Comparison of ENCODE assay signal across 32 cellular contexts in genomic region chrX:152403515-152403914, GRCh38. TPM values are rescaled to one million over a fixed set of nuclear protein-coding genes. Genes with fewer than 3 reads are reported as not detected.
"Had no signal": no experiment of that assay in that cellular context is flagged by ENCODE, and none has a peak within 500 bp of the region (broad histone marks: within the 10 kb centered on the region; RNA-seq: fewer than 3 reads in every experiment).

No MANE protein-coding gene starts in this region.

- H3K27me3 ChIP-seq: colonic mucosa, esophagus squamous epithelium, gastrocnemius medialis, left lung had no signal

- H3K4me3 ChIP-seq: colonic mucosa, esophagus squamous epithelium, gastrocnemius medialis, heart right ventricle, left lung, lower lobe of right lung, mucosa of descending colon had no signal

- FAIRE-seq: endometrium, islet of Langerhans, keratinocyte had no signal

- H3K4me1 ChIP-seq: colonic mucosa, esophagus squamous epithelium, gastrocnemius medialis, heart right ventricle, left lung, lower lobe of right lung had no signal

- DNase-seq: colonic mucosa; cortex of kidney; effector CD8-positive, alpha-beta T cell; effector memory CD8-positive, alpha-beta T cell; endodermal cell; erythroblast; esophagus squamous epithelium; foreskin fibroblast; foreskin melanocyte; gastrocnemius medialis; glutamatergic neuron; head of caudate nucleus; heart right ventricle; hippocampal formation; left cardiac atrium; left lung; left ventricle myocardium superior; lower lobe of right lung; mesenchymal stem cell; mucosa of descending colon; naive B cell had no signal

- H3K27ac ChIP-seq: colonic mucosa, epithelial cell of prostate, esophagus squamous epithelium, gastrocnemius medialis, heart right ventricle, left lung, lower lobe of right lung had no signal

- H3K36me3 ChIP-seq: colonic mucosa, esophagus squamous epithelium, gastrocnemius medialis, heart right ventricle, left lung, lower lobe of right lung had no signal

- ATAC-seq: effector memory CD8-positive, alpha-beta T cell; esophagus mucosa; gastrocnemius medialis; heart right ventricle; left cardiac atrium; left lung; left ventricle myocardium superior; lower lobe of right lung; mucosa of descending colon had no signal

- H3K9me3 ChIP-seq: colonic mucosa, esophagus squamous epithelium, heart right ventricle, left lung, lower lobe of right lung, mucosa of descending colon had no signal

RNA-seq across cellular contexts. Expression of gene GABRA3, which starts 47.6 kb away (rescaled TPM):
- total RNA-seq: dermis microvascular lymphatic vessel endothelial cell, gastrocnemius medialis, glomerular endothelial cell, kidney epithelial cell, left cardiac atrium, left lung, left ventricle myocardium superior, lower lobe of right lung, lung microvascular endothelial cell, mesenteric fat pad, myocyte had no signal
- polyA plus RNA-seq: heart right ventricle had no signal
